13 cellular contexts compared by ENCODE assay signal in the genomic region with DNA sequence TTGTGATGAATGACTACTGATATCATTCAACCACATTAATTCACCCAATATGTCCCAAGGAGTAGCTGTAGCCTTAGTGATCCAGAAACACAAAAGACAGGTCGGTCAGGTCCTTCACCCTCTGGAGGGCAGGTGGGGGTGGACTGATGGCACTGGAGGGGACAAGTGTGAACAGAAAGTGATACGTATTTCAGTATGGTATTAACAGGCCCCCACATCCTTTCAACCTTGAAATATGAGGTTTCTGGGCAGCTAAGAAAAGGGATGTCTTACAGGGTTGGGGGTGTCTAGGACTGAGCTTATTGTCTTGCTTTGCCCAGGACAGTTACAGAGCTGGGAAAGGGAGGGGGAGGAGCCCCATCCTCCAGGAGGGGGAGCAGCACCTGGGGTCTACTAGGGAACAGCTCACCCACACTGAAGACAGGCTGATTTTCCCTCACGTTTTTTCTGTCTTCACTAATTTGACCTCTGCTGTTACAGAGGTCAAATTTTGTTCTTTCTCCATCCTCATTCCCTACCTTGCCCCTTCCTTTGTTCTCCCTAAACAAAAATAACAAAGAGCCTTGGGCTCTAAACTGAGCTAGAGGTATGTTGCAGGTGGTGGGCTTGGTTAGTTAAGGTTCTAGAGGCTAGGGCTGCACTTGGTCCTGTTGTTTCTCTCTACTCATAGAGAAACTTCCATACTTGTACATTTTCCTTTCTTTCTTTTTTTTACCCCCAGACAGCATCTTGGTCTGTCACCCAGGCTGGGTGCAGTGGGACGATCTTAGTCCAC. TPM values are rescaled to one million over a fixed set of nuclear protein-coding genes. Genes with fewer than 3 reads are reported as not detected.
DNase-seq lines count a peak whose midpoint lies in the region; ATAC-seq and TF ChIP-seq lines count a peak whose summit lies in the region.
"Had no signal": no experiment of that assay in that cellular context is flagged by ENCODE, and none has a peak within 500 bp of the region (broad histone marks: within the 10 kb centered on the region; RNA-seq: fewer than 3 reads in every experiment).

No MANE protein-coding gene starts in this region.

- H3K36me3 Mint-ChIP-seq in neural crest cell (ENCODE audit: low read depth) (no peaks in the 10 kb centered on the region), T-helper 17 cell (ENCODE audit: low read depth) (no peaks in the 10 kb centered on the region)

- H3K4me1 ChIP-seq in upper lobe of right lung: no peaks in the 10 kb centered on the region
- H3K4me1 ChIP-seq: right atrium auricular region had no signal

- H3K36me3 ChIP-seq in upper lobe of right lung: no peaks in the 10 kb centered on the region
- H3K36me3 ChIP-seq: right atrium auricular region, thoracic aorta had no signal

- no peaks in the 10 kb centered on the region for H3K9me3 ChIP-seq in T-helper 17 cell (ENCODE audit: control insufficient read depth, low read length, poor library complexity, severe bottlenecking)
- no peaks in the 10 kb centered on the region for H3K9me3 ChIP-seq in upper lobe of right lung
- H3K9me3 ChIP-seq: right atrium auricular region, thoracic aorta had no signal

- no peaks in the 10 kb centered on the region for H3K27me3 Mint-ChIP-seq in neural crest cell (ENCODE audit: low read depth)
- no peaks in the 10 kb centered on the region for H3K27me3 Mint-ChIP-seq in T-helper 17 cell

- peak overlapping the region; percentile 72 for H3K27ac Mint-ChIP-seq in neural crest cell (ENCODE audit: unreplicated experiment)
- no peak overlapping the region for H3K27ac Mint-ChIP-seq in T-helper 17 cell

- no peak overlapping the region for H3K4me3 ChIP-seq in upper lobe of right lung
- H3K4me3 ChIP-seq: right atrium auricular region, thoracic aorta had no signal

- DNase-seq in neural crest cell (ENCODE audit: low read depth, low spot score) (no peak), T-helper 17 cell (no peak), upper lobe of right lung (no peak), NCI-H524 (lab: John Stamatoyannopoulos, UW) (no peak)
- DNase-seq in stimulated activated CD4-positive, alpha-beta T cell treated with anti-CD3 and anti-CD28 coated beads, Interleukin-15, amount 100 ng/mL, for 24 hours: no peak
- DNase-seq: amniotic stem cell, dermis blood vessel endothelial cell, NCI-H2227 treated with DMSO at 0.1 percent for 48 hours had no signal

- peak; percentile 39 for ATAC-seq in GM18870 (IDR thresholded peaks at IDR 0.05; ENCODE audit: unreplicated experiment)
- ATAC-seq in GM21619 (IDR thresholded peaks at IDR 0.05; ENCODE audit: unreplicated experiment): peak; percentile 65
- ATAC-seq in HG03342 (IDR thresholded peaks at IDR 0.05; ENCODE audit: unreplicated experiment): peak; percentile 56
- ATAC-seq in T-helper 17 cell: no peak
- ATAC-seq in upper lobe of right lung: no peak

- intact Hi-C loops in upper lobe of right lung (cut with DNase I): no loop called here

- H3K4me1 Mint-ChIP-seq in neural crest cell: peaks cover 52% of the 10 kb centered on the region
- peaks cover 3% of the 10 kb centered on the region for H3K4me1 Mint-ChIP-seq in T-helper 17 cell

- no peak overlapping the region for H3K27ac ChIP-seq in upper lobe of right lung
- H3K27ac ChIP-seq: right atrium auricular region, thoracic aorta had no signal

- no peak for TF ChIP-seq CTCF in neural crest cell (conservative IDR thresholded peaks at IDR 0.05)
- no peak for TF ChIP-seq CTCF in upper lobe of right lung (IDR thresholded peaks at IDR 0.05)

- no peaks in the 10 kb centered on the region for H3K27me3 ChIP-seq in upper lobe of right lung
- H3K27me3 ChIP-seq: right atrium auricular region had no signal

- H3K4me3 Mint-ChIP-seq in neural crest cell: peak overlapping the region; percentile 7
- no peak overlapping the region for H3K4me3 Mint-ChIP-seq in T-helper 17 cell

- H3K9me3 Mint-ChIP-seq in neural crest cell: no peaks in the 10 kb centered on the region

RNA-seq across cellular contexts. Expression of gene EEF1A1, which starts 38.0 kb away (rescaled TPM):
- total RNA-seq in neural crest cell (11,869 and 11,975 TPM in 2 replicates), T-helper 17 cell (over 10,000 TPM; 15,315 to 15,954 TPM), upper lobe of right lung (9,028 TPM)

Comparison
In these comparisons a context has a peak if more than half of its experiments do, and no peak if none do; other contexts are left out.
1. ATAC-seq: peak in GM18870 (single experiment), GM21619 (single experiment) and HG03342 (single experiment); none in T-helper 17 cell (single experiment) and upper lobe of right lung (single experiment).